ENCODE assay signal across 24 cellular contexts in the genomic region with DNA sequence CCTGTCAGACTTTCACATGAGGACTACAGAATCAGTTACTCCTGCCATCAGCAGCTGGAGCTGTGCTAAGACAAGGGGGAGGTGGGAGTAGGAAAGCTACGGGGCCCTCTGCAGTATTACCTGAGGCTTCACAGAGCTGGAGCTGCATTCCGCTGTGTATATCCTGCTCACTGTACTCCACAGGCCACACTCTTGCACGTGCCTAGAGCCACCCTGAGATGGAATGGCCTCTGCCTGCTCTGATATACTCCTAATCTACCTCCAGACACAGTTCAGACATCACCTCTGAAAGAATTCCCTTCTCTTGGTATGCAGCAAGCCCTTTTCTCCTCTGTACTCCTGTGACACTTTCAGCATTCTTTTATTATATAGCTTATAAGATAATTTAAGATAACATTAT.
"Had no signal": no experiment of that assay in that cellular context is flagged by ENCODE, and none has a peak within 500 bp of the region (broad histone marks: within the 10 kb centered on the region; RNA-seq: fewer than 3 reads in every experiment).

No MANE protein-coding gene starts in this region.

- DNase-seq: effector memory CD4-positive, alpha-beta T cell; esophagus squamous epithelium; foreskin keratinocyte; head of caudate nucleus; hypothalamus; kidney; left cardiac atrium; left ventricle myocardium inferior; lower lobe of right lung; midbrain; naive B cell; nephron progenitor cell; posterior cingulate gyrus; spleen; stimulated activated CD4-positive, alpha-beta T cell treated with anti-CD3 and anti-CD28 coated beads, Interleukin-15, amount 100 ng/mL, for 24 hours; stimulated activated CD4-positive, alpha-beta T cell treated with anti-CD3 and anti-CD28 coated beads, Interleukin-1b, Interleukin-23, amount 100 ng/mL, for 48 hours; stimulated activated CD4-positive, alpha-beta T cell treated with anti-CD3 and anti-CD28 coated beads, Interleukin-4, amount 100 ng/mL, for 24 hours; testis had no signal

- H3K4me1 Mint-ChIP-seq: central memory CD8-positive, alpha-beta T cell; memory B cell; naive B cell; stimulated activated memory B cell treated with anti-CD40 and anti-IgM and Interleukin-4, amounts not matched to agents 10 μg/mL and 1 μg/mL and 100 μg/mL, for 72 hours had no signal

- H3K27ac ChIP-seq: esophagus squamous epithelium, foreskin keratinocyte, left ventricle myocardium inferior, lower lobe of right lung, spleen, testis, tibial nerve had no signal

- H3K36me3 ChIP-seq: esophagus squamous epithelium, lower lobe of right lung had no signal

- ATAC-seq: foreskin keratinocyte; left cardiac atrium; lower lobe of right lung; sciatic nerve; stimulated activated memory B cell treated with anti-CD40 and anti-IgM and Interleukin-4, amounts not matched to agents 10 μg/mL and 1 μg/mL and 100 μg/mL, for 72 hours had no signal

- H3K4me3 Mint-ChIP-seq: central memory CD8-positive, alpha-beta T cell; memory B cell; naive B cell; nephron progenitor cell; stimulated activated memory B cell treated with anti-CD40 and anti-IgM and Interleukin-4, amounts not matched to agents 10 μg/mL and 1 μg/mL and 100 μg/mL, for 72 hours; stimulated activated naive CD8-positive, alpha-beta T cell treated with anti-CD3 and anti-CD28 coated beads, Interleukin-15, Interleukin-2, amounts not matched to agents 100 ng/mL and 50 ng/mL, for 24 hours had no signal

- H3K27ac Mint-ChIP-seq: memory B cell; nephron progenitor cell; stimulated activated memory B cell treated with anti-CD40 and anti-IgM and Interleukin-4, amounts not matched to agents 10 μg/mL and 1 μg/mL and 100 μg/mL, for 72 hours; stimulated activated naive CD8-positive, alpha-beta T cell treated with anti-CD3 and anti-CD28 coated beads, Interleukin-15, Interleukin-2, amounts not matched to agents 100 ng/mL and 50 ng/mL, for 24 hours had no signal

- H3K9me3 Mint-ChIP-seq: central memory CD8-positive, alpha-beta T cell; memory B cell; stimulated activated memory B cell treated with anti-CD40 and anti-IgM and Interleukin-4, amounts not matched to agents 10 μg/mL and 1 μg/mL and 100 μg/mL, for 72 hours; stimulated activated naive CD8-positive, alpha-beta T cell treated with anti-CD3 and anti-CD28 coated beads, Interleukin-15, Interleukin-2, amounts not matched to agents 100 ng/mL and 50 ng/mL, for 24 hours had no signal

- H3K27me3 ChIP-seq: esophagus squamous epithelium, foreskin keratinocyte, spleen, testis, tibial nerve had no signal

- H3K27me3 Mint-ChIP-seq: central memory CD8-positive, alpha-beta T cell; memory B cell; naive B cell; stimulated activated memory B cell treated with anti-CD40 and anti-IgM and Interleukin-4, amounts not matched to agents 10 μg/mL and 1 μg/mL and 100 μg/mL, for 72 hours; stimulated activated naive CD8-positive, alpha-beta T cell treated with anti-CD3 and anti-CD28 coated beads, Interleukin-15, Interleukin-2, amounts not matched to agents 100 ng/mL and 50 ng/mL, for 24 hours had no signal

- H3K9me3 ChIP-seq: esophagus squamous epithelium, left ventricle myocardium inferior, lower lobe of right lung, spleen, testis, tibial nerve had no signal

- H3K4me1 ChIP-seq: esophagus squamous epithelium, foreskin keratinocyte, left ventricle myocardium inferior, lower lobe of right lung, spleen had no signal

- H3K4me3 ChIP-seq: esophagus squamous epithelium, left ventricle myocardium inferior, lower lobe of right lung, spleen, testis, tibial nerve had no signal
